Comparison of ENCODE assay signal across 1 cellular context in the genomic region with DNA sequence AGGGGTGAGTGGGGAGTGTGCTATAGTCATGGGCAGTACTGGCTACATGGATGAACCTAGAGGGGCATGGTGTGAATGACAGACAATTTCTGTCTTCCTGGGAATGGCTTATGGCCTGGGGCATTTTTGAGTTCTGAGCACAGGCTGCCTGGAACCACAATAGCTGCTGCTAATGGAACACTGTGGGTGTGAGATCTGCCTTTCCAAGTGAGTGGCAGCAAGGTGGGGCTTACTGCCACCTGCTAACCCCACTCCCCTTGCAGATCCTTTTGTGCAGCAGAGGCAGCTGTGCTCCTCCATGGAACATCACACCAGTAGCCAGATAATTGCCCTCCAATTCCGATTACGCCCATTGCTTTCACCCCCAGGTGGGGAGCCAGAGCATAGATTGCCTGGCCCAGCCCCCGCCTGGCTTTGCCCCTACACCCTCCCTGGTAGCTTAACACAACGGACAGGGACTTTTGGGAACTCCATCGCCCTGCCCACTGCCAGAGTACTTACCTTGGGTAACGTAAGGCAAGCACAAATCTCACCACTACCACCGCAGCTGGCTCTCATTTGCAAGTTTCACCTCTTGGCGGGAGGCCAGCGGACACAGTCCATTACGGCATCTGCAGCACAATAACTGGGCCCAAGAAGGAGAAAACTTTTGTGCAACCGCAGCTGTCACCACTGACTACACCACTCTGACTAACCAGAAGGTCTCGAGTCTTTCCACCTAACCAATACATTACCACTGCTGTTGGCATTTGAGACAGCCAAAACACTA.
TF ChIP-seq lines count a peak whose summit lies in the region.

No MANE protein-coding gene starts in this region.

TF ChIP-seq in H1, 55 proteins besides CTCF, POLR2A, EP300 and RAD21:
- TF ChIP-seq SRF (IDR thresholded peaks at IDR 0.05; ENCODE audit: low read depth, low read length) (no peak), KDM5A (IDR thresholded peaks at IDR 0.05; ENCODE audit: low read length) (no peak), CBX8 (IDR thresholded peaks at IDR 0.05; ENCODE audit: borderline replicate concordance, low read depth, low read length) (no peak)
- TF ChIP-seq, protein P1, sequence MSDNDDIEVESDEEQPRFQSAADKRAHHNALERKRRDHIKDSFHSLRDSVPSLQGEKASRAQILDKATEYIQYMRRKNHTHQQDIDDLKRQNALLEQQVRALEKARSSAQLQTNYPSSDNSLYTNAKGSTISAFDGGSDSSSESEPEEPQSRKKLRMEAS (IDR thresholded peaks at IDR 0.05), result no peak
